In the genomic region with DNA sequence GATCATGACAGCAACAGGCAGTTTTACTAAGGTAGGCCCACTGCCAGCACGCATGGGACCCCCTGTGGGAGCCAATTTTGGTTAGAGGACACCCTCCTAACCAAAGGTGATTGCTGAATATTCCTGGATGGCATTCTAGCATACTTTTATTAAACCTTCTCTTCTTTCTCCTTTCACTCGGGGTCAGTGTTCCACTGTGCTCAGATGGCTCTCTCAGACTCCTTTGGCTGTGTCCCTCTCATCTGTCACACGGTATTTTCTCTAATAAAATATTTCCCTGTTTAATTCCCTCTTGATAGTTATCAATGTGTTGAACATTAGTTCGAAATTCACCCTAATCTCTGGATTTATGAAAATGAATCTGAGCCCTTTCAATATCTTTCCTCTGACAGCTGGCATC, we compare ENCODE assay signal across 20 cellular contexts.
"Had no signal": no experiment of that assay in that cellular context is flagged by ENCODE, and none has a peak within 500 bp of the region (broad histone marks: within the 10 kb centered on the region; RNA-seq: fewer than 3 reads in every experiment).

No MANE protein-coding gene starts in this region.

- H3K36me3 Mint-ChIP-seq: activated naive CD8-positive, alpha-beta T cell treated with anti-CD3 and anti-CD28 coated beads for 36 hours; natural killer cell treated with Interleukin-12 subunit alpha and Interleukin-12 subunit beta and Interleukin-15 and Interleukin-18, amount 100 ng/mL, for 72 hours had no signal

- H3K27ac Mint-ChIP-seq: activated naive CD8-positive, alpha-beta T cell treated with anti-CD3 and anti-CD28 coated beads for 36 hours; activated T-cell treated with anti-CD3 and anti-CD28 coated beads, Interleukin-2, amount 50 U/mL, for 24 hours; activated T-helper 2 cell treated with anti-CD3 and anti-CD28 coated beads, Interferon-gamma antibody, Interleukin-2, Interleukin-4, amounts not matched to agents 10 μg/mL and 5 μg/mL and 100 μg/mL, durations not matched to agents 14 hours and 24 hours and 36 hours; natural killer cell treated with Interleukin-12 subunit alpha and Interleukin-12 subunit beta and Interleukin-15 and Interleukin-18, amount 100 ng/mL, for 72 hours had no signal

- DNase-seq: activated CD8-positive, alpha-beta memory T cell treated with anti-CD3 and anti-CD28 coated beads for 24 hours; activated CD8-positive, alpha-beta memory T cell treated with anti-CD3 and anti-CD28 coated beads, Interleukin-2, amount 50 U/mL, for 4 hours; activated naive CD4-positive, alpha-beta T cell treated with Interleukin-2 at 50 U/mL for 16 hours; activated naive CD8-positive, alpha-beta T cell treated with anti-CD3 and anti-CD28 coated beads for 36 hours; activated T-cell treated with anti-CD3 and anti-CD28 coated beads, Interleukin-2, amount 50 U/mL, for 24 hours; cerebellar nuclear complex; head of caudate nucleus; occipital lobe; sigmoid colon; spleen; stimulated activated CD4-positive, alpha-beta T cell treated with anti-CD3 and anti-CD28 coated beads, Interleukin-4, amount 100 ng/mL, for 24 hours; stimulated activated naive CD8-positive, alpha-beta T cell treated with anti-CD3 and anti-CD28 coated beads, Interleukin-15, Interleukin-2, amounts not matched to agents 100 U/mL and 50 U/mL, for 24 hours; T-helper 9 cell had no signal

- H3K27me3 Mint-ChIP-seq: activated naive CD8-positive, alpha-beta T cell treated with anti-CD3 and anti-CD28 coated beads for 36 hours; activated T-cell treated with anti-CD3 and anti-CD28 coated beads, Interleukin-2, amount 50 U/mL, for 24 hours; natural killer cell treated with Interleukin-12 subunit alpha and Interleukin-12 subunit beta and Interleukin-15 and Interleukin-18, amount 100 ng/mL, for 72 hours had no signal

- H3K36me3 ChIP-seq: gastroesophageal sphincter, sigmoid colon, spleen had no signal

- FAIRE-seq: bronchial epithelial cell, keratinocyte had no signal

- H3K4me1 Mint-ChIP-seq: activated naive CD8-positive, alpha-beta T cell treated with anti-CD3 and anti-CD28 coated beads for 36 hours had no signal

- ATAC-seq: gastroesophageal sphincter; natural killer cell treated with Interleukin-12 subunit alpha and Interleukin-12 subunit beta and Interleukin-15 and Interleukin-18, amount 100 ng/mL, for 72 hours; stimulated activated naive CD8-positive, alpha-beta T cell treated with anti-CD3 and anti-CD28 coated beads, Interleukin-15, Interleukin-2, amounts not matched to agents 100 U/mL and 50 U/mL, for 24 hours had no signal

- H3K27ac ChIP-seq: coronary artery, epithelial cell of prostate, gastroesophageal sphincter, spleen had no signal

- H3K9me3 ChIP-seq: gastroesophageal sphincter, sigmoid colon, spleen had no signal

- H3K27me3 ChIP-seq: gastroesophageal sphincter, sigmoid colon, spleen had no signal

- H3K4me3 ChIP-seq: gastroesophageal sphincter, spleen had no signal

- H3K4me1 ChIP-seq: gastroesophageal sphincter, spleen had no signal

- H3K4me3 Mint-ChIP-seq: activated naive CD8-positive, alpha-beta T cell treated with anti-CD3 and anti-CD28 coated beads for 36 hours; activated T-cell treated with anti-CD3 and anti-CD28 coated beads, Interleukin-2, amount 50 U/mL, for 24 hours; natural killer cell treated with Interleukin-12 subunit alpha and Interleukin-12 subunit beta and Interleukin-15 and Interleukin-18, amount 100 ng/mL, for 72 hours had no signal
